18 cellular contexts compared by ENCODE assay signal in genomic region chr9:134930404-134930803, GRCh38. TPM values are rescaled to one million over a fixed set of nuclear protein-coding genes. Genes with fewer than 3 reads are reported as not detected.
DNase-seq lines count a peak whose midpoint lies in the region; ATAC-seq, FAIRE-seq and TF ChIP-seq lines count a peak whose summit lies in the region.
"Had no signal": no experiment of that assay in that cellular context is flagged by ENCODE, and none has a peak within 500 bp of the region (broad histone marks: within the 10 kb centered on the region; RNA-seq: fewer than 3 reads in every experiment).

No MANE protein-coding gene starts in this region.

- no peaks in the 10 kb centered on the region for H3K27me3 ChIP-seq in GM06990 (replicated peaks; ENCODE audit: control insufficient read depth, insufficient read depth, low read length)

- H3K4me3 ChIP-seq in GM06990 (replicated peaks; ENCODE audit: low read depth, low read length) (no peak overlapping the region), lower leg skin (ENCODE audit: low read depth, poor library complexity, severe bottlenecking) (no peak overlapping the region)
- H3K4me3 ChIP-seq: body of pancreas had no signal

- WGBS in lower leg skin, 2 donors: 80 to 84% methylated on average over 13 of the region's 13 CpGs

- intact Hi-C loops in lower leg skin (cut with DNase I; ENCODE audit: low total_unique reads): no loop called here

- H3K36me3 ChIP-seq in GM06990 (ENCODE audit: control insufficient read depth, insufficient read depth, low read length): no peaks in the 10 kb centered on the region

- peak; percentile 67 for ATAC-seq in HG02759 (IDR thresholded peaks at IDR 0.05; ENCODE audit: unreplicated experiment)
- ATAC-seq: activated T-helper 17 cell treated with anti-CD3 and anti-CD28 coated beads, Interleukin-2, amount 50 U/mL, for 72 hours; body of pancreas; left colon had no signal

- FAIRE-seq in GM19239 (lab: Jason Lieb, UNC): peak; percentile 76

- DNase-seq in GM06990 (ENCODE audit: extremely low read depth, insufficient read length) (peak; percentile 72), GM19239 (ENCODE audit: insufficient read length, low spot score) (peak; percentile 55), RPMI8226 (peak; percentile 93), NCI-H226 (no peak), lower leg skin (ENCODE audit: low spot score in 2 of 2) (no peak), NOMO-1 (lab: John Stamatoyannopoulos, UW; ENCODE audit: unreplicated experiment in 2 of 2) (no peak), GOT3 (lab: John Stamatoyannopoulos, UW) (no peak)
- DNase-seq: activated CD4-positive, alpha-beta T cell treated with anti-CD3 and anti-CD28 coated beads, Interleukin-2, amount 10 ng/mL, durations not matched to agents 7 days and 5 days; body of pancreas; effector CD8-positive, alpha-beta T cell; foreskin melanocyte; NCI-H1105; SW 1271 had no signal

- no peak for TF ChIP-seq POLR2A in lower leg skin (IDR thresholded peaks at IDR 0.05)

- TF ChIP-seq CTCF in GM06990 (IDR thresholded peaks at IDR 0.05; ENCODE audit: insufficient read depth, low read length, poor library complexity, severe bottlenecking) (no peak), lower leg skin (IDR thresholded peaks at IDR 0.05) (no peak)

RNA-seq across cellular contexts. Expression of gene FCN1, which starts 12.7 kb away (rescaled TPM):
- 1 to 10 TPM in 2 of 4 donors, under 1 TPM in 2; 0.72 to 2.9 (median 1.1) TPM for total RNA-seq in lower leg skin
- total RNA-seq: activated CD4-positive, alpha-beta T cell treated with anti-CD3 and anti-CD28 coated beads, Interleukin-2, amount 10 ng/mL, durations not matched to agents 7 days and 5 days; activated T-helper 17 cell treated with anti-CD3 and anti-CD28 coated beads, Interleukin-2, amount 50 U/mL, for 72 hours; body of pancreas; neural crest cell had no signal

RNA-seq across cellular contexts. Expression of gene FCN2, which starts 49.8 kb away (rescaled TPM):
- under 1 TPM in 1 of 4 donors, not detected in 3; 0.29 TPM for total RNA-seq in lower leg skin
- total RNA-seq: activated CD4-positive, alpha-beta T cell treated with anti-CD3 and anti-CD28 coated beads, Interleukin-2, amount 10 ng/mL, durations not matched to agents 7 days and 5 days; activated T-helper 17 cell treated with anti-CD3 and anti-CD28 coated beads, Interleukin-2, amount 50 U/mL, for 72 hours; body of pancreas; left colon; neural crest cell; urinary bladder had no signal

Comparison
In these comparisons a context has a peak if more than half of its experiments do, and no peak if none do; other contexts are left out.
1. DNase-seq: peak in GM06990 (single experiment), GM19239 (single experiment) and RPMI8226 (single experiment); none in NCI-H226 (single experiment), lower leg skin (0 of 2), NOMO-1 (0 of 2) and GOT3 (single experiment).